ENCODE assay signal across 2 cellular contexts in the genomic region with DNA sequence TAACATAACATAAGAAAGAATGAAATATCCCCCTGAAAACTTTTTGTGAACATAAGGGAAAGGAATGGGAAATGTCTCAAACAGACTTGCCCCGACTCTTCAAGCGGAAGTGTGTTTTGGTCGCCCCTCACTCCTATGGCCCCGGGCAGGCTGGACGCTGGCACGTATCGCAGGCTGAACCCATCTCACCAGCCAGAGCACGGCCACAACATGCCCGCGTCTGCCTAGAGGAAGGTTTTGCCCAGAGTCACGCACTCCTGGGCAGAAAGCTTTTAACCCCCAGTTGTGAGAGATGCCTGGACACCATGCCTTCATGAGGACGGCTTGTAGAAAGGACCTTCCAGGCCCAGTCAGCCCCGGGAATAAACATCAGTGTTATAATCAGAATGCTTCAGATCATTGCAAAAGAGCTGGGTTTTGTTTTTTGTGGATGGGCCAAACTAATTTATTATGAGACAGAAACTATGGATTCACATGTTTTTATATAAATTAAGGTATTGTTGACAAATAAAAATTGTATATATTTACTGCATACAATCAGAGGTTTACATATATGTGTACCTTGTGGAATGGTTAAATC.
TF ChIP-seq lines count a peak whose summit lies in the region.

No MANE protein-coding gene starts in this region.

TF ChIP-seq in liver, 16 proteins besides CTCF, POLR2A, EP300 and RAD21 (continued from another document):
- TF ChIP-seq HNF4A (conservative IDR thresholded peaks at IDR 0.05) (no peak), SP1 (IDR thresholded peaks at IDR 0.05) (no peak), YY1 (IDR thresholded peaks at IDR 0.05) (no peak), FOXA1 (IDR thresholded peaks at IDR 0.05) (no peak), EGR1 (IDR thresholded peaks at IDR 0.05; ENCODE audit: low read depth in 2 of 2) (no peak), RXRA (IDR thresholded peaks at IDR 0.05) (no peak), FOXA2 (IDR thresholded peaks at IDR 0.05) (no peak)
- TF ChIP-seq, protein P1, sequence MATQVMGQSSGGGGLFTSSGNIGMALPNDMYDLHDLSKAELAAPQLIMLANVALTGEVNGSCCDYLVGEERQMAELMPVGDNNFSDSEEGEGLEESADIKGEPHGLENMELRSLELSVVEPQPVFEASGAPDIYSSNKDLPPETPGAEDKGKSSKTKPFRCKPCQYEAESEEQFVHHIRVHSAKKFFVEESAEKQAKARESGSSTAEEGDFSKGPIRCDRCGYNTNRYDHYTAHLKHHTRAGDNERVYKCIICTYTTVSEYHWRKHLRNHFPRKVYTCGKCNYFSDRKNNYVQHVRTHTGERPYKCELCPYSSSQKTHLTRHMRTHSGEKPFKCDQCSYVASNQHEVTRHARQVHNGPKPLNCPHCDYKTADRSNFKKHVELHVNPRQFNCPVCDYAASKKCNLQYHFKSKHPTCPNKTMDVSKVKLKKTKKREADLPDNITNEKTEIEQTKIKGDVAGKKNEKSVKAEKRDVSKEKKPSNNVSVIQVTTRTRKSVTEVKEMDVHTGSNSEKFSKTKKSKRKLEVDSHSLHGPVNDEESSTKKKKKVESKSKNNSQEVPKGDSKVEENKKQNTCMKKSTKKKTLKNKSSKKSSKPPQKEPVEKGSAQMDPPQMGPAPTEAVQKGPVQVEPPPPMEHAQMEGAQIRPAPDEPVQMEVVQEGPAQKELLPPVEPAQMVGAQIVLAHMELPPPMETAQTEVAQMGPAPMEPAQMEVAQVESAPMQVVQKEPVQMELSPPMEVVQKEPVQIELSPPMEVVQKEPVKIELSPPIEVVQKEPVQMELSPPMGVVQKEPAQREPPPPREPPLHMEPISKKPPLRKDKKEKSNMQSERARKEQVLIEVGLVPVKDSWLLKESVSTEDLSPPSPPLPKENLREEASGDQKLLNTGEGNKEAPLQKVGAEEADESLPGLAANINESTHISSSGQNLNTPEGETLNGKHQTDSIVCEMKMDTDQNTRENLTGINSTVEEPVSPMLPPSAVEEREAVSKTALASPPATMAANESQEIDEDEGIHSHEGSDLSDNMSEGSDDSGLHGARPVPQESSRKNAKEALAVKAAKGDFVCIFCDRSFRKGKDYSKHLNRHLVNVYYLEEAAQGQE (IDR thresholded peaks at IDR 0.05), result no peak
- TF ChIP-seq, protein P2, sequence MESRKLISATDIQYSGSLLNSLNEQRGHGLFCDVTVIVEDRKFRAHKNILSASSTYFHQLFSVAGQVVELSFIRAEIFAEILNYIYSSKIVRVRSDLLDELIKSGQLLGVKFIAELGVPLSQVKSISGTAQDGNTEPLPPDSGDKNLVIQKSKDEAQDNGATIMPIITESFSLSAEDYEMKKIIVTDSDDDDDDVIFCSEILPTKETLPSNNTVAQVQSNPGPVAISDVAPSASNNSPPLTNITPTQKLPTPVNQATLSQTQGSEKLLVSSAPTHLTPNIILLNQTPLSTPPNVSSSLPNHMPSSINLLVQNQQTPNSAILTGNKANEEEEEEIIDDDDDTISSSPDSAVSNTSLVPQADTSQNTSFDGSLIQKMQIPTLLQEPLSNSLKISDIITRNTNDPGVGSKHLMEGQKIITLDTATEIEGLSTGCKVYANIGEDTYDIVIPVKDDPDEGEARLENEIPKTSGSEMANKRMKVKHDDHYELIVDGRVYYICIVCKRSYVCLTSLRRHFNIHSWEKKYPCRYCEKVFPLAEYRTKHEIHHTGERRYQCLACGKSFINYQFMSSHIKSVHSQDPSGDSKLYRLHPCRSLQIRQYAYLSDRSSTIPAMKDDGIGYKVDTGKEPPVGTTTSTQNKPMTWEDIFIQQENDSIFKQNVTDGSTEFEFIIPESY (IDR thresholded peaks at IDR 0.05), result no peak

TF ChIP-seq in HepG2, 621 proteins besides CTCF, POLR2A, EP300 and RAD21 (continued from another document):
- TF ChIP-seq, protein P3, sequence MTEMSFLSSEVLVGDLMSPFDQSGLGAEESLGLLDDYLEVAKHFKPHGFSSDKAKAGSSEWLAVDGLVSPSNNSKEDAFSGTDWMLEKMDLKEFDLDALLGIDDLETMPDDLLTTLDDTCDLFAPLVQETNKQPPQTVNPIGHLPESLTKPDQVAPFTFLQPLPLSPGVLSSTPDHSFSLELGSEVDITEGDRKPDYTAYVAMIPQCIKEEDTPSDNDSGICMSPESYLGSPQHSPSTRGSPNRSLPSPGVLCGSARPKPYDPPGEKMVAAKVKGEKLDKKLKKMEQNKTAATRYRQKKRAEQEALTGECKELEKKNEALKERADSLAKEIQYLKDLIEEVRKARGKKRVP (CRISPR knock-in tag; IDR thresholded peaks at IDR 0.05), result no peak
- TF ChIP-seq ZFAT (CRISPR knock-in tag; conservative IDR thresholded peaks at IDR 0.05), result no peak
- TF ChIP-seq, protein P4, sequence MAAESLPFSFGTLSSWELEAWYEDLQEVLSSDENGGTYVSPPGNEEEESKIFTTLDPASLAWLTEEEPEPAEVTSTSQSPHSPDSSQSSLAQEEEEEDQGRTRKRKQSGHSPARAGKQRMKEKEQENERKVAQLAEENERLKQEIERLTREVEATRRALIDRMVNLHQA (CRISPR knock-in tag; IDR thresholded peaks at IDR 0.05), result no peak
- TF ChIP-seq ZFP82 (CRISPR knock-in tag; IDR thresholded peaks at IDR 0.05; ENCODE audit: borderline replicate concordance), result no peak
- no peak for TF ChIP-seq ZNF720 (CRISPR knock-in tag; IDR thresholded peaks at IDR 0.05)
- TF ChIP-seq, protein P5, sequence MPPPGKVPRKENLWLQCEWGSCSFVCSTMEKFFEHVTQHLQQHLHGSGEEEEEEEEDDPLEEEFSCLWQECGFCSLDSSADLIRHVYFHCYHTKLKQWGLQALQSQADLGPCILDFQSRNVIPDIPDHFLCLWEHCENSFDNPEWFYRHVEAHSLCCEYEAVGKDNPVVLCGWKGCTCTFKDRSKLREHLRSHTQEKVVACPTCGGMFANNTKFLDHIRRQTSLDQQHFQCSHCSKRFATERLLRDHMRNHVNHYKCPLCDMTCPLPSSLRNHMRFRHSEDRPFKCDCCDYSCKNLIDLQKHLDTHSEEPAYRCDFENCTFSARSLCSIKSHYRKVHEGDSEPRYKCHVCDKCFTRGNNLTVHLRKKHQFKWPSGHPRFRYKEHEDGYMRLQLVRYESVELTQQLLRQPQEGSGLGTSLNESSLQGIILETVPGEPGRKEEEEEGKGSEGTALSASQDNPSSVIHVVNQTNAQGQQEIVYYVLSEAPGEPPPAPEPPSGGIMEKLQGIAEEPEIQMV (CRISPR knock-in tag; IDR thresholded peaks at IDR 0.05; ENCODE audit: low read depth), result no peak
- TF ChIP-seq, protein P6, sequence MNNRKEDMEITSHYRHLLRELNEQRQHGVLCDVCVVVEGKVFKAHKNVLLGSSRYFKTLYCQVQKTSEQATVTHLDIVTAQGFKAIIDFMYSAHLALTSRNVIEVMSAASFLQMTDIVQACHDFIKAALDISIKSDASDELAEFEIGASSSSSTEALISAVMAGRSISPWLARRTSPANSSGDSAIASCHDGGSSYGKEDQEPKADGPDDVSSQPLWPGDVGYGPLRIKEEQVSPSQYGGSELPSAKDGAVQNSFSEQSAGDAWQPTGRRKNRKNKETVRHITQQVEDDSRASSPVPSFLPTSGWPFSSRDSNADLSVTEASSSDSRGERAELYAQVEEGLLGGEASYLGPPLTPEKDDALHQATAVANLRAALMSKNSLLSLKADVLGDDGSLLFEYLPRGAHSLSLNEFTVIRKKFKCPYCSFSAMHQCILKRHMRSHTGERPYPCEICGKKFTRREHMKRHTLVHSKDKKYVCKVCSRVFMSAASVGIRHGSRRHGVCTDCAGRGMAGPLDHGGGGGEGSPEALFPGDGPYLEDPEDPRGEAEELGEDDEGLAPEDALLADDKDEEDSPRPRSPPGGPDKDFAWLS (CRISPR knock-in tag; IDR thresholded peaks at IDR 0.05; ENCODE audit: borderline replicate concordance), result no peak
- no peak for TF ChIP-seq TMF1 (CRISPR knock-in tag; IDR thresholded peaks at IDR 0.05; ENCODE audit: low read depth)
- TF ChIP-seq CEBPG (CRISPR knock-in tag; IDR thresholded peaks at IDR 0.05), result no peak
- no peak for TF ChIP-seq MAFF (IDR thresholded peaks at IDR 0.05; ENCODE audit: low read depth, low read length)
- TF ChIP-seq ESRRA (CRISPR knock-in tag; IDR thresholded peaks at IDR 0.05; ENCODE audit: low read depth), result no peak
- TF ChIP-seq MAFG (CRISPR knock-in tag; IDR thresholded peaks at IDR 0.05), result no peak
TF ChIP-seq in HepG2: peak in this region for 0.
